1 cellular context compared by ENCODE assay signal in the genomic region with DNA sequence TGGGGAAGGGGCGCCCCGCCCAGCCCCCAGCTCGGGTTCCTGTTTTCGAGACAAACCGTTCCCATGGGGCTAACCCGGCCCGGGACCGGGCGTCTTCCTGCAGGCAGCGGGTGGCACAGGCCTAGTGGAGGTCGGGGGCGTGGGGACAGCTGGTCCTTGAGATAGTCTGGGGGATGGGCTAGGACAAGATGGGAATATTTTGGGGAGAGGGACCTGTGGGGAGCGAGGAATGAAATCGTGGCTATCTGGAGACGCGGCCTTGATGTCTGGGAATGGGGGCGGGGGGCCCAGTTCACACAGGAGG.
TF ChIP-seq lines count a peak whose summit lies in the region.

No MANE protein-coding gene starts in this region.

TF ChIP-seq in HEK293T, 16 proteins besides CTCF, POLR2A, EP300 and RAD21 (continued from another document):
- TF ChIP-seq L3MBTL2 (conservative IDR thresholded peaks at IDR 0.05) = no peak
- TF ChIP-seq CTBP1 (IDR thresholded peaks at IDR 0.05; ENCODE audit: borderline replicate concordance) = no peak
- no peak for TF ChIP-seq FOXK2 (IDR thresholded peaks at IDR 0.05)
- TF ChIP-seq ZNF384 (IDR thresholded peaks at IDR 0.05) = no peak
- no peak for TF ChIP-seq HDGF (IDR thresholded peaks at IDR 0.05; ENCODE audit: borderline replicate concordance)
TF ChIP-seq in HEK293T: peak in this region for 0.
